In genomic region chr12:75754698-75755097, GRCh38 we compare ENCODE assay signal across 26 cellular contexts.
A peak's percentile ranks its signal among the peaks of the same experiment; 100 is the strongest.
DNase-seq lines count a peak whose midpoint lies in the region; ATAC-seq, FAIRE-seq and TF ChIP-seq lines count a peak whose summit lies in the region.
"Had no signal": no experiment of that assay in that cellular context is flagged by ENCODE, and none has a peak within 500 bp of the region (broad histone marks: within the 10 kb centered on the region; RNA-seq: fewer than 3 reads in every experiment).

No MANE protein-coding gene starts in this region.

- H3K4me2 ChIP-seq in A549 = no peak overlapping the region
- H3K4me2 ChIP-seq in GM23338 = no peak overlapping the region

- no peak overlapping the region for H3K4me3 ChIP-seq in A549
- no peak overlapping the region for H3K4me3 ChIP-seq in GM23338
- H3K4me3 ChIP-seq in fibroblast of mammary gland (ENCODE audit: control insufficient read depth, low read depth, low read length) = no peak overlapping the region
- H3K4me3 ChIP-seq: cardiac muscle cell, SJSA1, thoracic aorta had no signal

- TF ChIP-seq EP300 in A549 (IDR thresholded peaks at IDR 0.05) = no peak

- DNase-seq in A549 (ENCODE audit: low read depth in 1 of 2, low spot score in 1 of 2) (no peak), GM23338 (ENCODE audit: low spot score) (no peak), RPMI7951 (ENCODE audit: low read depth) (peak; percentile 37), fibroblast of mammary gland (ENCODE audit: low read depth) (peak; percentile 34), SHP77 treated with DMSO at 0.1 percent for 48 hours (lab: John Stamatoyannopoulos, UW) (no peak), HFFc6 (no peak), RPMI8226 (no peak), superior temporal gyrus (ENCODE audit: extremely low spot score) (no peak)
- DNase-seq: activated CD4-positive, alpha-beta T cell treated with anti-CD3 and anti-CD28 coated beads, Interleukin-2, amount 10 ng/mL, durations not matched to agents 7 days and 5 days; activated CD8-positive, alpha-beta memory T cell treated with anti-CD3 and anti-CD28 coated beads, Interleukin-2, amount 50 U/mL, for 48 hours; activated gamma-delta T cell; amygdala; CD4-positive, CD25-positive, alpha-beta regulatory T cell; foreskin melanocyte; hypothalamus; NCI-H1105; NCI-H2029; NCI-H226; stimulated activated CD4-positive, alpha-beta T cell treated with anti-CD3 and anti-CD28 coated beads, Interleukin-2, amount 100 ng/mL, for 24 hours had no signal

- no peaks in the 10 kb centered on the region for H3F3A ChIP-seq in GM23338 (replicated peaks; ENCODE audit: low read depth)

- CTCF ChIA-PET in A549 (lab: Yijun Ruan, JAX) = interaction anchor here (1.2 kb wide), 1 partner anchor 62 kb away, joined by 4 read pairs; no protein-coding TSS in a partner anchor

- H3K4me3 Mint-ChIP-seq in GM23338 (no peak overlapping the region), HFFc6 (no peak overlapping the region)
- H3K4me3 Mint-ChIP-seq: activated CD4-positive, alpha-beta T cell treated with anti-CD3 and anti-CD28 coated beads, Interleukin-2, amount 10 ng/mL, durations not matched to agents 7 days and 5 days; CD4-positive, CD25-positive, alpha-beta regulatory T cell; stimulated activated memory B cell treated with anti-CD40 and anti-IgM and Interleukin-4, amounts not matched to agents 10 μg/mL and 1 μg/mL and 100 μg/mL, for 72 hours had no signal

- H2AFZ ChIP-seq in GM23338 = peak overlapping the region; percentile 39; the same call in 1 of the 2 replicates

- no peaks in the 10 kb centered on the region for H3K79me2 ChIP-seq in GM23338 (replicated peaks; ENCODE audit: insufficient read depth)

- POLR2A ChIA-PET in A549 (lab: Yijun Ruan, JAX) = no interaction called here

- no peaks in the 10 kb centered on the region for H3K27me3 ChIP-seq in GM23338 (ENCODE audit: insufficient read depth)
- H3K27me3 ChIP-seq: cardiac muscle cell, SJSA1 had no signal

- no peak for TF ChIP-seq RAD21 in A549 (conservative IDR thresholded peaks at IDR 0.05 in 1 of 2, IDR thresholded peaks at IDR 0.05 in 1 of 2)

- H3K36me3 Mint-ChIP-seq in GM23338 (ENCODE audit: low read depth) (no peaks in the 10 kb centered on the region), HFFc6 (ENCODE audit: low read depth) (peaks cover 4% of the 10 kb centered on the region; the same call in 1 of the 2 replicates)
- H3K36me3 Mint-ChIP-seq: CD4-positive, CD25-positive, alpha-beta regulatory T cell; stimulated activated memory B cell treated with anti-CD40 and anti-IgM and Interleukin-4, amounts not matched to agents 10 μg/mL and 1 μg/mL and 100 μg/mL, for 72 hours had no signal

- ATAC-seq in A549 = no peak
- no peak for ATAC-seq in GM23338
- ATAC-seq: stimulated activated memory B cell treated with anti-CD40 and anti-IgM and Interleukin-4, amounts not matched to agents 10 μg/mL and 1 μg/mL and 100 μg/mL, for 72 hours had no signal

- peaks cover 2% of the 10 kb centered on the region for H3K27me3 Mint-ChIP-seq in GM23338 (ENCODE audit: insufficient read depth, low read depth, poor library complexity)
- no peaks in the 10 kb centered on the region for H3K27me3 Mint-ChIP-seq in HFFc6 (ENCODE audit: insufficient read depth)
- H3K27me3 Mint-ChIP-seq: CD4-positive, CD25-positive, alpha-beta regulatory T cell; progenitor cell of endocrine pancreas; stimulated activated memory B cell treated with anti-CD40 and anti-IgM and Interleukin-4, amounts not matched to agents 10 μg/mL and 1 μg/mL and 100 μg/mL, for 72 hours had no signal

- TF ChIP-seq POLR2A in A549 (IDR thresholded peaks at IDR 0.05; ENCODE audit: low read length) = no peak

- peak overlapping the region; percentile 3 to 73; a peak in 3 of 6 replicates for H3K27ac ChIP-seq in A549
- H3K27ac ChIP-seq in GM23338 (ENCODE audit: low read depth) = no peak overlapping the region
- H3K27ac ChIP-seq: cardiac muscle cell, SJSA1, thoracic aorta had no signal

- H4K20me1 ChIP-seq in GM23338 (replicated peaks; ENCODE audit: insufficient read depth) = no peaks in the 10 kb centered on the region

- H3K27ac Mint-ChIP-seq in GM23338 (no peak overlapping the region), HFFc6 (no peak overlapping the region)
- H3K27ac Mint-ChIP-seq: activated CD4-positive, alpha-beta T cell treated with anti-CD3 and anti-CD28 coated beads, Interleukin-2, amount 10 ng/mL, durations not matched to agents 7 days and 5 days; CD4-positive, CD25-positive, alpha-beta regulatory T cell; progenitor cell of endocrine pancreas; stimulated activated memory B cell treated with anti-CD40 and anti-IgM and Interleukin-4, amounts not matched to agents 10 μg/mL and 1 μg/mL and 100 μg/mL, for 72 hours had no signal

- H3K4me1 ChIP-seq in A549 (peaks cover 52% of the 10 kb centered on the region), GM23338 (ENCODE audit: insufficient read depth) (peaks cover 3% of the 10 kb centered on the region)

- no peaks in the 10 kb centered on the region for H3K9me3 ChIP-seq in A549
- H3K9me3 ChIP-seq: SJSA1, thoracic aorta had no signal

- TF ChIP-seq CTCF in A549 (IDR thresholded peaks at IDR 0.05) = no peak
- no peak for TF ChIP-seq CTCF in GM23338 (conservative IDR thresholded peaks at IDR 0.05; ENCODE audit: low read depth in 2 of 2)
- no peak for TF ChIP-seq CTCF in fibroblast of mammary gland (conservative IDR thresholded peaks at IDR 0.05; ENCODE audit: control insufficient read depth, insufficient read depth, low read depth, low read length)
- no peak for TF ChIP-seq CTCF in HFFc6 (IDR thresholded peaks at IDR 0.05)

- H3K9me3 Mint-ChIP-seq in GM23338 = no peaks in the 10 kb centered on the region
- no peaks in the 10 kb centered on the region for H3K9me3 Mint-ChIP-seq in HFFc6
- H3K9me3 Mint-ChIP-seq: activated CD4-positive, alpha-beta T cell treated with anti-CD3 and anti-CD28 coated beads, Interleukin-2, amount 10 ng/mL, durations not matched to agents 7 days and 5 days; stimulated activated memory B cell treated with anti-CD40 and anti-IgM and Interleukin-4, amounts not matched to agents 10 μg/mL and 1 μg/mL and 100 μg/mL, for 72 hours had no signal

- H3K4me1 Mint-ChIP-seq in GM23338 (peaks cover 3% of the 10 kb centered on the region), HFFc6 (ENCODE audit: low read depth) (peaks cover 67% of the 10 kb centered on the region)

- no peaks in the 10 kb centered on the region for H3K9me2 ChIP-seq in GM23338 (ENCODE audit: insufficient read depth)

- FAIRE-seq in A549 (lab: Jason Lieb, UNC) = peak; percentile 13
- FAIRE-seq: GM18507, islet of Langerhans had no signal

- H3K36me3 ChIP-seq in GM23338 (ENCODE audit: insufficient read depth) = no peaks in the 10 kb centered on the region
- H3K36me3 ChIP-seq: cardiac muscle cell, SJSA1, thoracic aorta had no signal

TF ChIP-seq in A549, 52 proteins besides CTCF, POLR2A, EP300 and RAD21:
- TF ChIP-seq MAFK (IDR thresholded peaks at IDR 0.05; ENCODE audit: partially characterized antibody) (no peak), HEYL (CRISPR knock-in tag; IDR thresholded peaks at IDR 0.05) (no peak), HOXB5 (CRISPR knock-in tag; IDR thresholded peaks at IDR 0.05) (no peak), JUN (IDR thresholded peaks at IDR 0.05) (no peak), NR3C1 (IDR thresholded peaks at IDR 0.05) (no peak), MAZ (IDR thresholded peaks at IDR 0.05; ENCODE audit: borderline replicate concordance, low read depth, low read length) (no peak), EHMT2 (IDR thresholded peaks at IDR 0.05; ENCODE audit: low read depth) (no peak)

TF ChIP-seq in GM23338, 12 proteins besides CTCF, POLR2A, EP300 and RAD21:
- no peak for TF ChIP-seq EZH2phosphoT487 (IDR thresholded peaks at IDR 0.05; ENCODE audit: unreplicated experiment)

Comparison
In these comparisons a context has a peak if more than half of its experiments do, and no peak if none do; other contexts are left out.
1. DNase-seq: peak in RPMI7951 (single experiment) and fibroblast of mammary gland (single experiment); none in A549 (0 of 2), GM23338 (single experiment), SHP77 treated with DMSO at 0.1 percent for 48 hours (single experiment), HFFc6 (single experiment), RPMI8226 (single experiment) and superior temporal gyrus (single experiment).